18 cellular contexts compared by ENCODE assay signal in genomic region chr1:53883600-53883999, GRCh38. TPM values are rescaled to one million over a fixed set of nuclear protein-coding genes. Genes with fewer than 3 reads are reported as not detected.
"Had no signal": no experiment of that assay in that cellular context is flagged by ENCODE, and none has a peak within 500 bp of the region (broad histone marks: within the 10 kb centered on the region; RNA-seq: fewer than 3 reads in every experiment).

No MANE protein-coding gene starts in this region.

RNA-seq across cellular contexts. Expression of gene DIO1, which starts 10.4 kb away (rescaled TPM):
- total RNA-seq: activated naive CD4-positive, alpha-beta T cell treated with anti-CD3 and anti-CD28 coated beads for 36 hours; activated naive CD4-positive, alpha-beta T cell treated with anti-CD3 and anti-CD28 coated beads, Interleukin-2, amount 50 U/mL, for 72 hours; activated naive CD8-positive, alpha-beta T cell treated with anti-CD3 and anti-CD28 coated beads for 36 hours; activated naive CD8-positive, alpha-beta T cell treated with anti-CD3 and anti-CD28 coated beads, Interleukin-2, amount 10 ng/mL, durations not matched to agents 7 days and 5 days; activated T-cell treated with anti-CD3 and anti-CD28 coated beads, Interleukin-2, amount 50 U/mL, for 4 hours; activated T-cell treated with anti-CD3 and anti-CD28 coated beads, Interleukin-2, amount 50 U/mL, for 72 hours; activated T-helper 1 cell treated with anti-CD3 and anti-CD28 coated beads, Interleukin-12 subunit alpha, Interleukin-12 subunit beta, Interleukin-2, Interleukin-4 antibody, amounts not matched to agents 30 ng/mL and 10 ng/mL and 1 ng/mL, durations not matched to agents 14 hours and 24 hours and 36 hours; activated T-helper 17 cell treated with anti-CD3 and anti-CD28 coated beads, Interleukin-2, amount 50 U/mL, for 72 hours; activated T-helper 2 cell treated with anti-CD3 and anti-CD28 coated beads, Interferon-gamma antibody, Interleukin-2, Interleukin-4, amounts not matched to agents 10 μg/mL and 5 μg/mL and 100 μg/mL, durations not matched to agents 14 hours and 24 hours and 36 hours; aorta; ascending aorta; astrocyte; body of pancreas; bronchial epithelial cell; cardiac muscle cell; cardiac septum; cerebellum had no signal
- polyA plus RNA-seq: adipose tissue, aorta, cardiac muscle cell had no signal
